Comparison of ENCODE assay signal across 14 cellular contexts in the genomic region with DNA sequence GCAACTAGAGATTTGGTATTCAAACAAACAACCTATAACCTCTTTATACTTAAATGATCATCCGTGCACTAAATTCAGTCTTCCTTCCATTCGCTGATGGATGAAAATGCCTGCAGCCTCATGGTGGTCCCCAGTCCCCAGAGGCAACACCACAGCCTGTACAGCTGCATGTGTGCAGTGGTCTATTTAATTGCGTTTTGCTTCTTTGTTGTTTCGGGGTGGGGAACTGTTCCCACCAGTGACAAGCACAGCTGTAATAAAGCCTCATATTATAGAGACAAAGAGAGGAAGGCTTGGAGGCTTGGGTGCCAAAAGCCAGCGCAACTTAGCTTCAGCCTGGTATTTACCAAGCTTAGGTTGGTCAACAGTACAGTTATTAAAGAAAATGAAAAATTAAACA. TPM values are rescaled to one million over a fixed set of nuclear protein-coding genes. Genes with fewer than 3 reads are reported as not detected.
DNase-seq lines count a peak whose midpoint lies in the region; ATAC-seq and TF ChIP-seq lines count a peak whose summit lies in the region.
"Had no signal": no experiment of that assay in that cellular context is flagged by ENCODE, and none has a peak within 500 bp of the region (broad histone marks: within the 10 kb centered on the region; RNA-seq: fewer than 3 reads in every experiment).

No MANE protein-coding gene starts in this region.

- H3K4me1 Mint-ChIP-seq in CD4-positive, CD25-positive, alpha-beta regulatory T cell, result peaks cover 22 to 58% (median 31%) of the 10 kb centered on the region in 4 donors
- H3K4me1 Mint-ChIP-seq in IgD-negative memory B cell, result peaks cover 43 to 70% (median 68%) of the 10 kb centered on the region in 3 donors
- peaks cover 87% of the 10 kb centered on the region for H3K4me1 Mint-ChIP-seq in dendritic cell treated with granulocyte-macrophage colony-stimulating factor and Interleukin-4, amounts not matched to agents 40 ng/mL and 50 ng/mL, for 4 days (ENCODE audit: low read depth)
- peaks cover 58% of the 10 kb centered on the region for H3K4me1 Mint-ChIP-seq in nephron

- no peak for DNase-seq in CD4-positive, CD25-positive, alpha-beta regulatory T cell
- DNase-seq in NCI-H774 (lab: John Stamatoyannopoulos, UW) (no peak), 8988T (no peak), mucosa of descending colon (no peak), RWPE1 (ENCODE audit: low spot score) (no peak)
- DNase-seq: activated CD4-positive, alpha-beta T cell treated with anti-CD3 and anti-CD28 coated beads, Interleukin-2, amount 10 ng/mL, durations not matched to agents 7 days and 5 days; immature natural killer cell; NCI-H1417; NCI-H748 treated with DMSO at 0.1 percent for 48 hours; stimulated activated CD4-positive, alpha-beta T cell treated with anti-CD3 and anti-CD28 coated beads, Interleukin-12 subunit alpha, Interleukin-12 subunit beta, amount 100 ng/mL, for 4 hours had no signal

- CTCF ChIA-PET in RWPE1 (lab: Yijun Ruan, JAX), result interaction anchor here (1.0 kb wide), 1 partner anchor 17 kb away, joined by 4 read pairs; no protein-coding TSS in a partner anchor

- H3K27ac Mint-ChIP-seq in CD4-positive, CD25-positive, alpha-beta regulatory T cell, result peak overlapping the region in 2 of 3 donors; percentile 35 to 62
- H3K27ac Mint-ChIP-seq in IgD-negative memory B cell (peak overlapping the region in 2 of 3 donors; percentile 33 to 100), nephron (peak overlapping the region; percentile 67 to 88 (median 76))
- peak overlapping the region; percentile 95 for H3K27ac Mint-ChIP-seq in dendritic cell treated with granulocyte-macrophage colony-stimulating factor and Interleukin-4, amounts not matched to agents 40 ng/mL and 50 ng/mL, for 4 days

- no peak for ATAC-seq in CD4-positive, CD25-positive, alpha-beta regulatory T cell (ENCODE audit: low read depth in 2 of 2)
- ATAC-seq in mucosa of descending colon, result no peak
- ATAC-seq: esophagus mucosa had no signal

- H3K36me3 Mint-ChIP-seq in CD4-positive, CD25-positive, alpha-beta regulatory T cell, result no peaks in the 10 kb centered on the region
- H3K36me3 Mint-ChIP-seq in IgD-negative memory B cell, result peaks cover 7% of the 10 kb centered on the region
- peaks cover 33% of the 10 kb centered on the region for H3K36me3 Mint-ChIP-seq in dendritic cell treated with granulocyte-macrophage colony-stimulating factor and Interleukin-4, amounts not matched to agents 40 ng/mL and 50 ng/mL, for 4 days (ENCODE audit: low read depth)
- no peaks in the 10 kb centered on the region for H3K36me3 Mint-ChIP-seq in nephron (ENCODE audit: low read depth)

- POLR2A ChIA-PET in RWPE1 (lab: Yijun Ruan, JAX; ENCODE audit: low non-redundant PET), result no interaction called here

- no peaks in the 10 kb centered on the region for H3K27me3 Mint-ChIP-seq in CD4-positive, CD25-positive, alpha-beta regulatory T cell
- H3K27me3 Mint-ChIP-seq in IgD-negative memory B cell (no peaks in the 10 kb centered on the region), nephron (ENCODE audit: low read depth) (peaks cover 3% of the 10 kb centered on the region)
- no peaks in the 10 kb centered on the region for H3K27me3 Mint-ChIP-seq in dendritic cell treated with granulocyte-macrophage colony-stimulating factor and Interleukin-4, amounts not matched to agents 40 ng/mL and 50 ng/mL, for 4 days
- H3K27me3 Mint-ChIP-seq: activated CD4-positive, alpha-beta T cell treated with anti-CD3 and anti-CD28 coated beads, Interleukin-2, amount 10 ng/mL, durations not matched to agents 7 days and 5 days had no signal

- no peaks in the 10 kb centered on the region for H3K36me3 ChIP-seq in CD4-positive, CD25-positive, alpha-beta regulatory T cell (ENCODE audit: control insufficient read depth, insufficient read depth, low read length)
- no peaks in the 10 kb centered on the region for H3K36me3 ChIP-seq in mucosa of descending colon (ENCODE audit: low read depth)

- peak overlapping the region in 2 of 4 donors; percentile 17 to 74 for H3K4me3 Mint-ChIP-seq in CD4-positive, CD25-positive, alpha-beta regulatory T cell
- H3K4me3 Mint-ChIP-seq in IgD-negative memory B cell (peak overlapping the region; percentile 84 to 95 (median 90)), nephron (no peak overlapping the region)
- peak overlapping the region; percentile 13 for H3K4me3 Mint-ChIP-seq in dendritic cell treated with granulocyte-macrophage colony-stimulating factor and Interleukin-4, amounts not matched to agents 40 ng/mL and 50 ng/mL, for 4 days
- H3K4me3 Mint-ChIP-seq: activated CD4-positive, alpha-beta T cell treated with anti-CD3 and anti-CD28 coated beads, Interleukin-2, amount 10 ng/mL, durations not matched to agents 7 days and 5 days; immature natural killer cell had no signal

- peaks cover 0 to 2% (median 0%) of the 10 kb centered on the region in 7 donors for H3K9me3 Mint-ChIP-seq in CD4-positive, CD25-positive, alpha-beta regulatory T cell
- H3K9me3 Mint-ChIP-seq in IgD-negative memory B cell, result no peaks in the 10 kb centered on the region
- H3K9me3 Mint-ChIP-seq in dendritic cell treated with granulocyte-macrophage colony-stimulating factor and Interleukin-4, amounts not matched to agents 40 ng/mL and 50 ng/mL, for 4 days, result no peaks in the 10 kb centered on the region
- H3K9me3 Mint-ChIP-seq in nephron, result no peaks in the 10 kb centered on the region
- H3K9me3 Mint-ChIP-seq: activated CD4-positive, alpha-beta T cell treated with anti-CD3 and anti-CD28 coated beads, Interleukin-2, amount 10 ng/mL, durations not matched to agents 7 days and 5 days; immature natural killer cell had no signal

- H3K4me3 ChIP-seq in CD4-positive, CD25-positive, alpha-beta regulatory T cell (ENCODE audit: low read depth, low read length), result no peak overlapping the region
- H3K4me3 ChIP-seq in mucosa of descending colon, result no peak overlapping the region

- H3K27me3 ChIP-seq in CD4-positive, CD25-positive, alpha-beta regulatory T cell (ENCODE audit: control insufficient read depth, insufficient read depth, low read length), result no peaks in the 10 kb centered on the region

- peaks cover 43% of the 10 kb centered on the region for H3K4me1 ChIP-seq in CD4-positive, CD25-positive, alpha-beta regulatory T cell (ENCODE audit: control insufficient read depth, insufficient read depth, low read length, poor library complexity, severe bottlenecking)
- H3K4me1 ChIP-seq in mucosa of descending colon (ENCODE audit: low read depth), result no peaks in the 10 kb centered on the region

- intact Hi-C loops in dendritic cell treated with granulocyte-macrophage colony-stimulating factor and Interleukin-4, amounts not matched to agents 40 ng/mL and 50 ng/mL, for 4 days (cut with micrococcal nuclease), result loop anchor here (2.0 kb wide), 1 partner anchor 27 kb away; no protein-coding TSS in a partner anchor
- intact Hi-C loops in mucosa of descending colon (cut with DNase I, micrococcal nuclease), result no loop called here

- H3K27ac ChIP-seq in CD4-positive, CD25-positive, alpha-beta regulatory T cell (ENCODE audit: insufficient read depth, low read length, poor library complexity, severe bottlenecking), result no peak overlapping the region
- no peak overlapping the region for H3K27ac ChIP-seq in RWPE1

- TF ChIP-seq CTCF in nephron (IDR thresholded peaks at IDR 0.05; ENCODE audit: unreplicated experiment in 3 of 3), result no peak
- TF ChIP-seq CTCF in mucosa of descending colon (IDR thresholded peaks at IDR 0.05), result no peak
- TF ChIP-seq CTCF in RWPE1 (conservative IDR thresholded peaks at IDR 0.05; ENCODE audit: low read depth), result no peak

- H3K9me3 ChIP-seq in CD4-positive, CD25-positive, alpha-beta regulatory T cell (ENCODE audit: control insufficient read depth in 2 of 2, low read length in 2 of 2), result no peaks in the 10 kb centered on the region
- H3K9me3 ChIP-seq in mucosa of descending colon, result no peaks in the 10 kb centered on the region

RNA-seq across cellular contexts. Expression of gene SELPLG, which starts 3.9 kb away (rescaled TPM):
- total RNA-seq in CD4-positive, CD25-positive, alpha-beta regulatory T cell, result 218 TPM
- 100 to 1,000 TPM; 722 to 844 (median 818) TPM for polyA plus RNA-seq in CD4-positive, CD25-positive, alpha-beta regulatory T cell
- polyA plus RNA-seq in IgD-negative memory B cell, result 37.0 TPM
- total RNA-seq in mucosa of descending colon, result 1 to 10 TPM; 3.3 to 6.5 (median 6.0) TPM

RNA-seq across cellular contexts. Expression of gene TMEM119, which starts 39.7 kb away (rescaled TPM):
- total RNA-seq in CD4-positive, CD25-positive, alpha-beta regulatory T cell, result 5.9 TPM
- polyA plus RNA-seq in CD4-positive, CD25-positive, alpha-beta regulatory T cell, result 1 to 10 TPM in 2 of 4 donors, under 1 TPM in 1, not detected in 1; 0.90 to 3.5 (median 1.5) TPM
- polyA plus RNA-seq in IgD-negative memory B cell, result 0.33 TPM
- total RNA-seq in mucosa of descending colon, result 1 to 10 TPM; 4.1 to 7.0 (median 5.1) TPM

Comparison
In these comparisons a context has a peak if more than half of its experiments do, and no peak if none do; other contexts are left out.
1. H3K4me3 Mint-ChIP-seq: peak in IgD-negative memory B cell (4 of 4) and dendritic cell treated with granulocyte-macrophage colony-stimulating factor and Interleukin-4, amounts not matched to agents 40 ng/mL and 50 ng/mL, for 4 days (single experiment); none in nephron (0 of 3).
2. RNA of gene SELPLG, which starts 3.9 kb away (total RNA-seq): 218 TPM in CD4-positive, CD25-positive, alpha-beta regulatory T cell (single experiment); 3.3 to 6.5 TPM in mucosa of descending colon; every median in the first group is over 10 times any median in the second.
3. Peak in every context shown above with its lines, with median percentiles within 50 percentile points of each other: H3K27ac Mint-ChIP-seq.